Comparison of ENCODE assay signal across 15 cellular contexts in genomic region chr17:63828936-63829335, GRCh38. TPM values are rescaled to one million over a fixed set of nuclear protein-coding genes. Genes with fewer than 3 reads are reported as not detected.
DNase-seq lines count a peak whose midpoint lies in the region; ATAC-seq and TF ChIP-seq lines count a peak whose summit lies in the region.
"Had no signal": no experiment of that assay in that cellular context is flagged by ENCODE, and none has a peak within 500 bp of the region (broad histone marks: within the 10 kb centered on the region; RNA-seq: fewer than 3 reads in every experiment).

No MANE protein-coding gene starts in this region.

- H3K9me3 Mint-ChIP-seq in activated naive CD4-positive, alpha-beta T cell treated with anti-CD3 and anti-CD28 coated beads, Interleukin-2, amount 10 ng/mL, durations not matched to agents 7 days and 5 days: no peaks in the 10 kb centered on the region

- TF ChIP-seq CTCF in SU-DHL-6 (IDR thresholded peaks at IDR 0.05; ENCODE audit: insufficient read depth, low read length, poor library complexity, severe bottlenecking) (no peak), fibroblast of lung (conservative IDR thresholded peaks at IDR 0.05 in 1 of 2, IDR thresholded peaks at IDR 0.05 in 1 of 2; ENCODE audit: low read depth in 1 of 2, low read length in 2 of 2) (no peak), stomach (IDR thresholded peaks at IDR 0.05) (no peak)

- H3K4me1 ChIP-seq in fibroblast of lung (ENCODE audit: control insufficient read depth, extremely low read depth, insufficient read depth, low read length): peaks cover 8% of the 10 kb centered on the region
- peaks cover 27 to 41% (median 37%) of the 10 kb centered on the region in 4 donors for H3K4me1 ChIP-seq in stomach

- H3K36me3 ChIP-seq in SU-DHL-6 (ENCODE audit: low read length) (0 out of 2 replicates have a peak, but pooled peaks cover 3% of the 10 kb centered on the region), fibroblast of lung (ENCODE audit: control insufficient read depth, insufficient read depth, low read length) (peaks cover 44% of the 10 kb centered on the region), stomach (peaks cover 66 to 71% (median 69%) of the 10 kb centered on the region in 4 donors)

- H3K79me2 ChIP-seq in SU-DHL-6 (ENCODE audit: insufficient read depth, low read length) (peaks cover 41% of the 10 kb centered on the region), fibroblast of lung (ENCODE audit: control insufficient read depth, insufficient read depth, low read length) (peaks cover 48% of the 10 kb centered on the region)

- CTCF ChIA-PET in activated naive CD4-positive, alpha-beta T cell treated with anti-CD3 and anti-CD28 coated beads, Interleukin-2, amount 10 ng/mL, durations not matched to agents 7 days and 5 days (lab: Charles Lee): interaction anchor here (0.9 to 1.3 kb wide), 6 partner anchors 8 to 403 kb away, joined by 3 to 5 read pairs (median 3); no protein-coding TSS in a partner anchor

- H3K27ac Mint-ChIP-seq in activated naive CD4-positive, alpha-beta T cell treated with anti-CD3 and anti-CD28 coated beads, Interleukin-2, amount 10 ng/mL, durations not matched to agents 7 days and 5 days: no peak overlapping the region

- no peaks in the 10 kb centered on the region for H3F3A ChIP-seq in SU-DHL-6 (ENCODE audit: insufficient read depth)

- peak overlapping the region; percentile 87 for H3K4me3 Mint-ChIP-seq in activated naive CD4-positive, alpha-beta T cell treated with anti-CD3 and anti-CD28 coated beads, Interleukin-2, amount 10 ng/mL, durations not matched to agents 7 days and 5 days

- H3K9me3 ChIP-seq in SU-DHL-6 (ENCODE audit: insufficient read depth, low read length): no peaks in the 10 kb centered on the region
- H3K9me3 ChIP-seq in fibroblast of lung (ENCODE audit: control insufficient read depth, insufficient read depth, low read depth, low read length): no peaks in the 10 kb centered on the region
- H3K9me3 ChIP-seq in stomach: no peaks in the 10 kb centered on the region
- H3K9me3 ChIP-seq: adrenal gland, left lung had no signal

- H3K4me1 Mint-ChIP-seq in activated naive CD4-positive, alpha-beta T cell treated with anti-CD3 and anti-CD28 coated beads, Interleukin-2, amount 10 ng/mL, durations not matched to agents 7 days and 5 days: peaks cover 73% of the 10 kb centered on the region

- H3K9ac ChIP-seq in SU-DHL-6 (ENCODE audit: low read length) (0 out of 2 replicates have a peak overlapping the region, but pooled peaks have one; percentile 88), fibroblast of lung (ENCODE audit: insufficient read depth, low read length) (no peak overlapping the region)

- H3K36me3 Mint-ChIP-seq in activated naive CD4-positive, alpha-beta T cell treated with anti-CD3 and anti-CD28 coated beads, Interleukin-2, amount 10 ng/mL, durations not matched to agents 7 days and 5 days: peaks cover 77% of the 10 kb centered on the region

- H3K27ac ChIP-seq in SU-DHL-6 (ENCODE audit: low read depth, low read length): no peak overlapping the region
- no peak overlapping the region for H3K27ac ChIP-seq in fibroblast of lung (ENCODE audit: insufficient read depth, low read length)
- peak overlapping the region in 4 of 5 donors; percentile 4 to 94 (median 8) for H3K27ac ChIP-seq in stomach
- H3K27ac ChIP-seq: left lung had no signal

- no peak for DNase-seq in activated naive CD4-positive, alpha-beta T cell treated with anti-CD3 and anti-CD28 coated beads, Interleukin-2, amount 10 ng/mL, durations not matched to agents 7 days and 5 days
- no peak for DNase-seq in activated naive CD4-positive, alpha-beta T cell treated with anti-CD3 and anti-CD28 coated beads, Interleukin-2, amount 50 U/mL, for 16 hours
- DNase-seq in fibroblast of lung (ENCODE audit: low read depth in 2 of 2) (no peak), stomach (no peak), NCI-H524 (lab: John Stamatoyannopoulos, UW) (no peak), left colon (no peak), NCI-H345 treated with DMSO at 0.1 percent for 48 hours (lab: John Stamatoyannopoulos, UW; ENCODE audit: unreplicated experiment) (no peak)
- DNase-seq: left lung, NCI-H82, small intestine had no signal

- WGBS in stomach, 5 donors: 92 to 94% (median 93%) methylated on average over 3 of the region's 3 CpGs

- H4K20me1 ChIP-seq in SU-DHL-6 (ENCODE audit: low read depth, low read length) (no peaks in the 10 kb centered on the region), fibroblast of lung (ENCODE audit: control insufficient read depth, extremely low read depth, insufficient read depth, low read length) (no peaks in the 10 kb centered on the region)

- TF ChIP-seq EP300 in stomach (IDR thresholded peaks at IDR 0.05): no peak

- no peak for ATAC-seq in left colon
- ATAC-seq: left lung had no signal

- no peaks in the 10 kb centered on the region for H3K27me3 Mint-ChIP-seq in activated naive CD4-positive, alpha-beta T cell treated with anti-CD3 and anti-CD28 coated beads, Interleukin-2, amount 10 ng/mL, durations not matched to agents 7 days and 5 days

- no peaks in the 10 kb centered on the region for H3K9me2 ChIP-seq in SU-DHL-6 (replicated peaks; ENCODE audit: insufficient read depth, low read length)

- H2AFZ ChIP-seq in SU-DHL-6 (ENCODE audit: low read depth, low read length, severe bottlenecking) (no peak overlapping the region), fibroblast of lung (ENCODE audit: low read length) (no peak overlapping the region)

- intact Hi-C loops in stomach (cut with DNase I; ENCODE audit: low total_unique reads) (no loop called here), left colon (cut with DNase I, micrococcal nuclease) (no loop called here)

- no peaks in the 10 kb centered on the region for H3K27me3 ChIP-seq in SU-DHL-6 (ENCODE audit: low read length)
- no peaks in the 10 kb centered on the region for H3K27me3 ChIP-seq in fibroblast of lung (ENCODE audit: control insufficient read depth, insufficient read depth, low read length)
- H3K27me3 ChIP-seq in stomach: no peaks in the 10 kb centered on the region
- H3K27me3 ChIP-seq: adrenal gland, left lung had no signal

- TF ChIP-seq POLR2A in stomach (IDR thresholded peaks at IDR 0.05): no peak

- H3K4me2 ChIP-seq in SU-DHL-6 (ENCODE audit: low read depth, low read length, poor library complexity, severe bottlenecking) (peak overlapping the region; percentile 95), fibroblast of lung (ENCODE audit: extremely low read depth, insufficient read depth, low read length) (peak overlapping the region; percentile 82)

- H3K4me3 ChIP-seq in SU-DHL-6 (ENCODE audit: insufficient read depth, low read length, poor library complexity, severe bottlenecking) (no peak overlapping the region), fibroblast of lung (replicated peaks in 1 of 4; ENCODE audit: control extremely low read depth in 1 of 4, insufficient read depth in 1 of 4, low read depth in 3 of 4, low read length in 4 of 4) (peak overlapping the region in 2 of 4 experiments; percentile 80 to 84), stomach (peak overlapping the region in 2 of 4 donors; percentile 79 to 82)

RNA-seq across cellular contexts. Expression of gene FTSJ3, which starts 1.5 kb away (rescaled TPM):
- total RNA-seq in fibroblast of lung (61.8 and 86.5 TPM in 2 replicates), stomach (10 to 100 TPM in 4 of 5 donors, 1 to 10 TPM in 1; 3.5 to 54.0 (median 38.6) TPM), left colon (10 to 100 TPM; 25.9 to 28.4 TPM)
- polyA plus RNA-seq in fibroblast of lung (37.8 and 62.2 TPM in 2 replicates), stomach (10 to 100 TPM; 12.2 to 14.4 (median 13.4) TPM)
- polyA plus RNA-seq in fibroblast of lung (2012): 31.7 and 48.3 TPM in 2 replicates
- 29.5 and 72.0 TPM in 2 replicates for polyA minus RNA-seq in fibroblast of lung (ENCODE audit: low replicate concordance)

RNA-seq across cellular contexts. Expression of gene PSMC5, which starts 1.7 kb away (rescaled TPM):
- total RNA-seq in fibroblast of lung: 61.9 and 66.9 TPM in 2 replicates
- polyA plus RNA-seq in fibroblast of lung: 216 and 276 TPM in 2 replicates
- 151 and 200 TPM in 2 replicates for polyA plus RNA-seq in fibroblast of lung (2012)
- 108 and 120 TPM in 2 replicates for polyA minus RNA-seq in fibroblast of lung (ENCODE audit: low replicate concordance)
- total RNA-seq in stomach: 100 to 1,000 TPM in 1 of 5 donors, 10 to 100 TPM in 4; 19.2 to 177 (median 80.1) TPM
- polyA plus RNA-seq in stomach: 100 to 1,000 TPM; 151 to 211 (median 153) TPM
- total RNA-seq in left colon: 10 to 100 TPM; 86.3 to 92.5 TPM

RNA-seq across cellular contexts. Expression of gene SMARCD2, which starts 13.5 kb away (rescaled TPM):
- total RNA-seq in fibroblast of lung (87.0 and 94.5 TPM in 2 replicates), stomach (100 to 1,000 TPM in 3 of 5 donors, 10 to 100 TPM in 2; 90.6 to 244 (median 109) TPM), left colon (10 to 100 TPM; 73.0 to 75.8 TPM)
- polyA plus RNA-seq in fibroblast of lung (51.1 and 57.9 TPM in 2 replicates), stomach (10 to 100 TPM; 65.1 to 86.9 (median 66.9) TPM)
- 50.7 and 62.1 TPM in 2 replicates for polyA plus RNA-seq in fibroblast of lung (2012)
- 134 and 196 TPM in 2 replicates for polyA minus RNA-seq in fibroblast of lung (ENCODE audit: low replicate concordance)

RNA-seq across cellular contexts. Expression of gene CSH2, which starts 44.5 kb away (rescaled TPM):
- not detected in 2 replicates for total RNA-seq in fibroblast of lung
- polyA plus RNA-seq in fibroblast of lung: not detected in 2 replicates
- not detected in 2 replicates for polyA plus RNA-seq in fibroblast of lung (2012)
- not detected in 2 replicates for polyA minus RNA-seq in fibroblast of lung (ENCODE audit: low replicate concordance)
- total RNA-seq in stomach: not detected
- polyA plus RNA-seq in stomach: not detected
- total RNA-seq in left colon: not detected
- total RNA-seq: adrenal gland, epithelial cell of proximal tubule, left lung, M059J had no signal
- polyA plus RNA-seq: adrenal gland, BJ, small intestine had no signal

RNA-seq across cellular contexts. Expression of gene GH2, which starts 52.8 kb away (rescaled TPM):
- total RNA-seq in fibroblast of lung (not detected in 2 replicates), stomach (not detected), left colon (not detected)
- polyA plus RNA-seq in fibroblast of lung (not detected in 2 replicates), stomach (not detected)
- not detected in 2 replicates for polyA plus RNA-seq in fibroblast of lung (2012)
- not detected in 2 replicates for polyA minus RNA-seq in fibroblast of lung (ENCODE audit: low replicate concordance)
- total RNA-seq: adrenal gland, epithelial cell of proximal tubule, left lung, M059J had no signal
- polyA plus RNA-seq: adrenal gland, BJ, small intestine had no signal

Comparison
In these comparisons a context has a peak if more than half of its experiments do, and no peak if none do; other contexts are left out.
1. H3K27ac ChIP-seq: peak in stomach (4 of 5); none in SU-DHL-6 (single experiment) and fibroblast of lung (single experiment).